ENCODE assay signal across 17 cellular contexts in genomic region chr16:56763305-56763916, GRCh38.
"Had no signal": no experiment of that assay in that cellular context is flagged by ENCODE, and none has a peak within 500 bp of the region (broad histone marks: within the 10 kb centered on the region; RNA-seq: fewer than 3 reads in every experiment).

No MANE protein-coding gene starts in this region.

- H3K9me3 ChIP-seq: ascending aorta, left ventricle myocardium inferior, tibial artery had no signal

- H3K27ac Mint-ChIP-seq: activated CD8-positive, alpha-beta memory T cell treated with anti-CD3 and anti-CD28 coated beads, Interleukin-2, amount 10 ng/mL, durations not matched to agents 7 days and 5 days; progenitor cell of endocrine pancreas had no signal

- H3K27ac ChIP-seq: ascending aorta, coronary artery, left ventricle myocardium inferior, tibial artery had no signal

- H3K4me3 ChIP-seq: ascending aorta, coronary artery, left ventricle myocardium inferior, tibial artery had no signal

- H3K27me3 Mint-ChIP-seq: activated CD8-positive, alpha-beta memory T cell treated with anti-CD3 and anti-CD28 coated beads, Interleukin-2, amount 10 ng/mL, durations not matched to agents 7 days and 5 days; progenitor cell of endocrine pancreas had no signal

- H3K4me3 Mint-ChIP-seq: activated CD8-positive, alpha-beta memory T cell treated with anti-CD3 and anti-CD28 coated beads, Interleukin-2, amount 10 ng/mL, durations not matched to agents 7 days and 5 days had no signal

- ATAC-seq: activated CD4-positive, CD25-positive, alpha-beta regulatory T cell treated with anti-CD3 and anti-CD28 coated beads, Interleukin-2, amount 50 U/mL, for 24 hours; activated CD8-positive, alpha-beta memory T cell treated with anti-CD3 and anti-CD28 coated beads, Interleukin-2, amount 10 ng/mL, durations not matched to agents 7 days and 5 days had no signal

- DNase-seq: activated CD8-positive, alpha-beta memory T cell treated with anti-CD3 and anti-CD28 coated beads, Interleukin-2, amount 10 ng/mL, durations not matched to agents 7 days and 5 days; activated effector memory CD4-positive, alpha-beta T cell treated with Interleukin-2 at 50 U/mL for 16 hours; activated naive CD4-positive, alpha-beta T cell treated with anti-CD3 and anti-CD28 coated beads, Interleukin-2, amount 50 U/mL, for 16 hours; activated T-cell treated with anti-CD3 and anti-CD28 coated beads, Interleukin-2, amount 50 U/mL, for 1 hour; kidney; left ventricle myocardium inferior; stimulated activated CD4-positive, alpha-beta T cell treated with anti-CD3 and anti-CD28 coated beads, Interleukin-12 subunit alpha, Interleukin-12 subunit beta, amount 100 ng/mL, for 4 hours; stimulated activated CD4-positive, alpha-beta T cell treated with anti-CD3 and anti-CD28 coated beads, Interleukin-1b, Interleukin-23, amount 100 ng/mL, for 48 hours; stimulated activated naive CD4-positive, alpha-beta T cell treated with Interleukin-2 at 50 U/mL for 16 hours; T1000; tibial artery had no signal

- H3K27me3 ChIP-seq: ascending aorta, tibial artery had no signal

- FAIRE-seq: frontal cortex, kidney, urothelium cell line had no signal
